In the genomic region with DNA sequence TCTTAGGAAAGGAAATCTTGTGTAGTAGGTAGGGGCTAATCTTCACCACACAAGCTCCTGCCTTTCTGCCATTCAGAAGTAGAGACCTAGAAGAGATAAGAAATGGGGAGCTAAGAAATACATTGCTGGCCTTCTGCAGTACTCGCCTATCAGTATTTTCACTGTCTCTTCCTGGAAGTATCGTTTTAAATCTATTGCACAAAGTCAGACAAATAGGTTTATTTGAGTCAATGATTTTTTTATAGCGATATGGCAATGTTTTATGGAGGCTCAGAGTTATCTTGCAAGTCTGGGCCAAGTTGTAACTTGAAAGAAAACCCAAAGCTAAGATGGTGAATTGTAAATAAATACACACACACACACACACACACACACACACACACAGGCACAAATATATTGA, we compare ENCODE assay signal across 18 cellular contexts.
DNase-seq lines count a peak whose midpoint lies in the region; ATAC-seq and TF ChIP-seq lines count a peak whose summit lies in the region.
"Had no signal": no experiment of that assay in that cellular context is flagged by ENCODE, and none has a peak within 500 bp of the region (broad histone marks: within the 10 kb centered on the region; RNA-seq: fewer than 3 reads in every experiment).

No MANE protein-coding gene starts in this region.

- CTCF ChIA-PET in HEK293 (lab: Yijun Ruan, JAX): no interaction called here

- intact Hi-C loops in mucosa of descending colon (cut with DNase I, micrococcal nuclease): no loop called here

- H3K4me1 Mint-ChIP-seq in osteocyte (ENCODE audit: unreplicated experiment): peaks cover 52% of the 10 kb centered on the region
- H3K4me1 Mint-ChIP-seq: CD14-positive monocyte had no signal

- DNase-seq in SJSA1 (ENCODE audit: low read depth in 1 of 2, low spot score in 2 of 2) (no peak), mucosa of descending colon (peak in 1 of 3 donors; percentile 46), osteocyte (ENCODE audit: extremely low spot score, unreplicated experiment) (no peak), NCI-H345 (lab: John Stamatoyannopoulos, UW) (no peak), NCI-H1694 treated with DMSO at 0.1 percent for 48 hours (lab: John Stamatoyannopoulos, UW) (no peak), NCI-H187 treated with DMSO at 0.1 percent for 48 hours (lab: John Stamatoyannopoulos, UW) (no peak)
- DNase-seq: 8988T; CD4-positive, alpha-beta memory T cell; DMS153; DMS79; GDM1; GOT3; H7 had no signal

- H3K4me1 ChIP-seq in HEK293 (ENCODE audit: control insufficient read depth, insufficient read depth, low read length) (peaks cover 20% of the 10 kb centered on the region), SJSA1 (replicated peaks) (peaks cover 16% of the 10 kb centered on the region), mucosa of descending colon (ENCODE audit: low read depth) (peaks cover 17% of the 10 kb centered on the region)
- H3K4me1 ChIP-seq: BLaER1 had no signal

- no peaks in the 10 kb centered on the region for H3K36me3 Mint-ChIP-seq in osteocyte (ENCODE audit: unreplicated experiment)
- H3K36me3 Mint-ChIP-seq: CD14-positive monocyte; CD4-positive, alpha-beta memory T cell had no signal

- H3K4me3 ChIP-seq in HEK293 (ENCODE audit: low read depth, low read length) (no peak overlapping the region), SJSA1 (no peak overlapping the region), mucosa of descending colon (no peak overlapping the region)
- H3K4me3 ChIP-seq: BLaER1 had no signal

- H3K4me3 Mint-ChIP-seq in osteocyte (ENCODE audit: unreplicated experiment): no peak overlapping the region
- H3K4me3 Mint-ChIP-seq: CD14-positive monocyte; CD4-positive, alpha-beta memory T cell had no signal

- H3K9me3 Mint-ChIP-seq in osteocyte (ENCODE audit: unreplicated experiment): no peaks in the 10 kb centered on the region

- no peak overlapping the region for H3K27ac ChIP-seq in HEK293 (ENCODE audit: extremely low read depth, low read depth, low read length)
- peak overlapping the region; percentile 77; the same call in 1 of the 2 replicates for H3K27ac ChIP-seq in SJSA1
- H3K27ac ChIP-seq: BLaER1 had no signal

- peak overlapping the region; percentile 14 for H3K27ac Mint-ChIP-seq in osteocyte (ENCODE audit: unreplicated experiment)
- H3K27ac Mint-ChIP-seq: CD14-positive monocyte; CD4-positive, alpha-beta memory T cell had no signal

- H3K9me3 ChIP-seq in HEK293 (ENCODE audit: control insufficient read depth, insufficient read depth, low read depth, low read length) (no peaks in the 10 kb centered on the region), SJSA1 (replicated peaks) (no peaks in the 10 kb centered on the region), mucosa of descending colon (no peaks in the 10 kb centered on the region)

- H3K36me3 ChIP-seq in HEK293 (ENCODE audit: control insufficient read depth in 2 of 2, insufficient read depth in 1 of 2, low read length in 2 of 2) (no peaks in the 10 kb centered on the region), SJSA1 (no peaks in the 10 kb centered on the region), mucosa of descending colon (ENCODE audit: low read depth) (no peaks in the 10 kb centered on the region)
- H3K36me3 ChIP-seq: BLaER1 had no signal

- no peaks in the 10 kb centered on the region for H3K27me3 ChIP-seq in SJSA1 (replicated peaks)
- H3K27me3 ChIP-seq: BLaER1 had no signal

- H3K27me3 Mint-ChIP-seq in osteocyte (ENCODE audit: unreplicated experiment): no peaks in the 10 kb centered on the region
- H3K27me3 Mint-ChIP-seq: CD4-positive, alpha-beta memory T cell had no signal

- POLR2A ChIA-PET in HEK293 (lab: Yijun Ruan, JAX): interaction anchor here (0.9 kb wide), 1 partner anchor 104 kb away, joined by 3 read pairs; the partner anchor contains the start of gene PTPRG

- peak; percentile 68 for ATAC-seq in mucosa of descending colon
- no peak for ATAC-seq in HG02678 (IDR thresholded peaks at IDR 0.05; ENCODE audit: unreplicated experiment)
- ATAC-seq: HepG2 had no signal

- TF ChIP-seq CTCF in HEK293 (tag by site-specific recombination; IDR thresholded peaks at IDR 0.05): no peak
- no peak for TF ChIP-seq CTCF in mucosa of descending colon (IDR thresholded peaks at IDR 0.05)
- no peak for TF ChIP-seq CTCF in osteocyte (IDR thresholded peaks at IDR 0.05)

TF ChIP-seq in HEK293, 187 proteins besides CTCF, POLR2A, EP300 and RAD21:
- no peak for TF ChIP-seq ZNF221 (tag by site-specific recombination; IDR thresholded peaks at IDR 0.05; ENCODE audit: borderline replicate concordance)
- 0 out of 2 replicates have a peak, but pooled peaks have one; percentile 36 for TF ChIP-seq MZF1 (tag by site-specific recombination; IDR thresholded peaks at IDR 0.05; ENCODE audit: borderline replicate concordance)
- TF ChIP-seq ZSCAN30 (tag by site-specific recombination; IDR thresholded peaks at IDR 0.05): 0 out of 2 replicates have a peak, but pooled peaks have one; percentile 8
- TF ChIP-seq OSR2 (tag by site-specific recombination; IDR thresholded peaks at IDR 0.05): 0 out of 2 replicates have a peak, but pooled peaks have one; percentile 9
- 0 out of 2 replicates have a peak, but pooled peaks have one; percentile 11 for TF ChIP-seq ZBTB20 (tag by site-specific recombination; IDR thresholded peaks at IDR 0.05)
- TF ChIP-seq ZXDB (tag by site-specific recombination; IDR thresholded peaks at IDR 0.05): peak; percentile 24; the same call in 1 of the 2 replicates
- no peak for TF ChIP-seq ZNF248 (tag by site-specific recombination; IDR thresholded peaks at IDR 0.05)
